1 cellular context compared by ENCODE assay signal in genomic region chr4:151206241-151207005, GRCh38.
TF ChIP-seq lines count a peak whose summit lies in the region.

No MANE protein-coding gene starts in this region.

TF ChIP-seq in WTC11, 78 proteins besides CTCF, POLR2A, EP300 and RAD21 (continued from another document):
- TF ChIP-seq USF1 (CRISPR knock-in tag; IDR thresholded peaks at IDR 0.05) (no peak), NFATC4 (CRISPR knock-in tag; IDR thresholded peaks at IDR 0.05) (no peak), PREB (CRISPR knock-in tag; IDR thresholded peaks at IDR 0.05; ENCODE audit: borderline replicate concordance) (no peak), CDX4 (CRISPR knock-in tag; IDR thresholded peaks at IDR 0.05; ENCODE audit: borderline replicate concordance) (no peak), E2F1 (CRISPR knock-in tag; IDR thresholded peaks at IDR 0.05) (no peak), NFYB (CRISPR knock-in tag; conservative IDR thresholded peaks at IDR 0.05; ENCODE audit: low read depth) (no peak), PRDM15 (CRISPR knock-in tag; IDR thresholded peaks at IDR 0.05) (no peak), TEAD1 (CRISPR knock-in tag; IDR thresholded peaks at IDR 0.05) (no peak)
